Comparison of ENCODE assay signal across 8 cellular contexts in genomic region chr10:126387931-126388911, GRCh38. TPM values are rescaled to one million over a fixed set of nuclear protein-coding genes. Genes with fewer than 3 reads are reported as not detected.
DNase-seq lines count a peak whose midpoint lies in the region; ATAC-seq and TF ChIP-seq lines count a peak whose summit lies in the region.

A gene with protein sequence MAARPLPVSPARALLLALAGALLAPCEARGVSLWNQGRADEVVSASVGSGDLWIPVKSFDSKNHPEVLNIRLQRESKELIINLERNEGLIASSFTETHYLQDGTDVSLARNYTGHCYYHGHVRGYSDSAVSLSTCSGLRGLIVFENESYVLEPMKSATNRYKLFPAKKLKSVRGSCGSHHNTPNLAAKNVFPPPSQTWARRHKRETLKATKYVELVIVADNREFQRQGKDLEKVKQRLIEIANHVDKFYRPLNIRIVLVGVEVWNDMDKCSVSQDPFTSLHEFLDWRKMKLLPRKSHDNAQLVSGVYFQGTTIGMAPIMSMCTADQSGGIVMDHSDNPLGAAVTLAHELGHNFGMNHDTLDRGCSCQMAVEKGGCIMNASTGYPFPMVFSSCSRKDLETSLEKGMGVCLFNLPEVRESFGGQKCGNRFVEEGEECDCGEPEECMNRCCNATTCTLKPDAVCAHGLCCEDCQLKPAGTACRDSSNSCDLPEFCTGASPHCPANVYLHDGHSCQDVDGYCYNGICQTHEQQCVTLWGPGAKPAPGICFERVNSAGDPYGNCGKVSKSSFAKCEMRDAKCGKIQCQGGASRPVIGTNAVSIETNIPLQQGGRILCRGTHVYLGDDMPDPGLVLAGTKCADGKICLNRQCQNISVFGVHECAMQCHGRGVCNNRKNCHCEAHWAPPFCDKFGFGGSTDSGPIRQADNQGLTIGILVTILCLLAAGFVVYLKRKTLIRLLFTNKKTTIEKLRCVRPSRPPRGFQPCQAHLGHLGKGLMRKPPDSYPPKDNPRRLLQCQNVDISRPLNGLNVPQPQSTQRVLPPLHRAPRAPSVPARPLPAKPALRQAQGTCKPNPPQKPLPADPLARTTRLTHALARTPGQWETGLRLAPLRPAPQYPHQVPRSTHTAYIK (minus strand): TSS chr10:126388477. CDS start chr10:126388145, 332 bp downstream.

- intact Hi-C loops in breast epithelium (cut with DNase I; ENCODE audit: low total_unique reads), result no loop called here

- H4K20me1 ChIP-seq in smooth muscle cell (ENCODE audit: low read depth), result no peaks in the 10 kb centered on the region

- no peaks in the 10 kb centered on the region for H3K9me3 ChIP-seq in breast epithelium
- no peaks in the 10 kb centered on the region for H3K9me3 ChIP-seq in smooth muscle cell (replicated peaks; ENCODE audit: low read depth)

- H3K27ac ChIP-seq in breast epithelium, result peak within 1 kb of the TSS; percentile 70 to 87
- H3K27ac ChIP-seq in smooth muscle cell (ENCODE audit: low read depth), result peak within 1 kb of the TSS; percentile 91

- peak; percentile 27 for DNase-seq in stimulated activated CD4-positive, alpha-beta T cell treated with anti-CD3 and anti-CD28 coated beads, Interleukin-15, amount 100 ng/mL, for 24 hours
- DNase-seq in stimulated activated CD4-positive, alpha-beta T cell treated with anti-CD3 and anti-CD28 coated beads, Interleukin-12 subunit alpha, Interleukin-12 subunit beta, amount 100 ng/mL, for 4 hours, result no peak
- DNase-seq in breast epithelium (ENCODE audit: low spot score in 2 of 2) (peak in 1 of 2 donors; percentile 32), iPS-NIHi7 (ENCODE audit: extremely low spot score) (peak; percentile 53), smooth muscle cell (lab: John Stamatoyannopoulos, UW; ENCODE audit: unreplicated experiment) (peak; percentile 21), NCI-H1105 (lab: John Stamatoyannopoulos, UW) (no peak), activated gamma-delta T cell (lab: John Stamatoyannopoulos, UW) (no peak)

- H3K27me3 ChIP-seq in breast epithelium, result no peaks in the 10 kb centered on the region
- H3K27me3 ChIP-seq in smooth muscle cell (ENCODE audit: low read depth), result no peaks in the 10 kb centered on the region

- peak within 1 kb of the TSS; percentile 77 for H2AFZ ChIP-seq in smooth muscle cell (ENCODE audit: low read depth)

- H3F3A ChIP-seq in smooth muscle cell (ENCODE audit: low read depth), result peaks cover 29% of the 10 kb centered on the region

- no peaks in the 10 kb centered on the region for H3K4me1 ChIP-seq in breast epithelium
- peaks cover 28% of the 10 kb centered on the region for H3K4me1 ChIP-seq in smooth muscle cell (ENCODE audit: low read depth)

- no peak for ATAC-seq in HG03354 (IDR thresholded peaks at IDR 0.05; ENCODE audit: poor library complexity, severe bottlenecking, unreplicated experiment)

- peak within 1 kb of the TSS; percentile 95 for H3K4me2 ChIP-seq in smooth muscle cell

- H3K9ac ChIP-seq in smooth muscle cell (ENCODE audit: low read depth), result peak within 1 kb of the TSS; percentile 80

- H3K4me3 ChIP-seq in breast epithelium (peak within 1 kb of the TSS; percentile 42 to 87 (median 69)), smooth muscle cell (peak within 1 kb of the TSS; percentile 58)

- WGBS in smooth muscle cell (ENCODE audit: low lambda C conversion rate), result 2% methylated on average over 115 of the region's 127 CpGs

- H3K79me2 ChIP-seq in smooth muscle cell (ENCODE audit: low read depth), result peaks cover 39% of the 10 kb centered on the region

- no peak for TF ChIP-seq POLR2A in breast epithelium (IDR thresholded peaks at IDR 0.05)

- TF ChIP-seq CTCF in breast epithelium (IDR thresholded peaks at IDR 0.05), result no peak
- TF ChIP-seq CTCF in smooth muscle cell (IDR thresholded peaks at IDR 0.05; ENCODE audit: borderline replicate concordance, insufficient read depth, poor library complexity, severe bottlenecking), result no peak

- no peaks in the 10 kb centered on the region for H3K36me3 ChIP-seq in breast epithelium
- H3K36me3 ChIP-seq in smooth muscle cell (ENCODE audit: low read depth), result no peaks in the 10 kb centered on the region

RNA-seq across cellular contexts. Expression of the gene that starts here (rescaled TPM):
- total RNA-seq in breast epithelium (10 to 100 TPM in 2 of 3 donors, 1 to 10 TPM in 1; 8.6 to 16.4 (median 13.9) TPM), smooth muscle cell (54.3 and 61.6 TPM in 2 replicates)
- 32.8 and 40.0 TPM in 2 replicates for polyA plus RNA-seq in smooth muscle cell

Comparison
In these comparisons a context has a peak if more than half of its experiments do, and no peak if none do; other contexts are left out.
1. DNase-seq: peak in stimulated activated CD4-positive, alpha-beta T cell treated with anti-CD3 and anti-CD28 coated beads, Interleukin-15, amount 100 ng/mL, for 24 hours (single experiment), iPS-NIHi7 (single experiment) and smooth muscle cell (single experiment); none in stimulated activated CD4-positive, alpha-beta T cell treated with anti-CD3 and anti-CD28 coated beads, Interleukin-12 subunit alpha, Interleukin-12 subunit beta, amount 100 ng/mL, for 4 hours (single experiment), NCI-H1105 (single experiment) and activated gamma-delta T cell (single experiment).